Comparison of ENCODE assay signal across 3 cellular contexts in the genomic region with DNA sequence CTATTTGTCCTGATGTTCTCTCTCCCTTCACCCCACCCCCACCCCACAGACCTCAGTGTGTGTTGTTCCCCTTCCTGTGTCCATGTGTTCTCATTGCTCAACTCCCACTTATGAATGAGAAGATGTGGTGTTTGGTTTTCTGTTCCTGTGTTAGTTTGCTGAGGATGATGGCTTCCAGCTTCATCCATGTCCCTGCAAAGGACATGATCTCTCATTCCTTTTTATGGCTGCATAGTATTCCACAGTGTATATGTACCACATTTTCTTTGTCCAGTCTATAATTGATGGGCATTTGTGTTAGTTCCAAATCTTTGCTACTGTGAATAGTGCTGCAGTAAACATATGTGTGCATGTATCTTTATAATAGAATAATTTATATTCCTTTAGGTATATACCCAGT. TPM values are rescaled to one million over a fixed set of nuclear protein-coding genes. Genes with fewer than 3 reads are reported as not detected.
"Had no signal": no experiment of that assay in that cellular context is flagged by ENCODE, and none has a peak within 500 bp of the region (broad histone marks: within the 10 kb centered on the region; RNA-seq: fewer than 3 reads in every experiment).

No MANE protein-coding gene starts in this region.

RNA-seq across cellular contexts. Expression of gene SLC1A3, which starts 26.5 kb away (rescaled TPM):
- total RNA-seq: dermis microvascular lymphatic vessel endothelial cell, endothelial cell of umbilical vein, glomerular endothelial cell had no signal
